In genomic region chr20:63658749-63659187, GRCh38 we compare ENCODE assay signal across 1 cellular context.
A peak's percentile ranks its signal among the peaks of the same experiment; 100 is the strongest.
TF ChIP-seq lines count a peak whose summit lies in the region.

No MANE protein-coding gene starts in this region.

TF ChIP-seq in HepG2, 621 proteins besides CTCF, POLR2A, EP300 and RAD21 (continued from another document and continues in another):
- no peak for TF ChIP-seq ZNF30 (CRISPR knock-in tag; IDR thresholded peaks at IDR 0.05)
- TF ChIP-seq TMF1 (CRISPR knock-in tag; IDR thresholded peaks at IDR 0.05; ENCODE audit: low read depth): no peak; the same call in 1 of the 2 replicates
- no peak for TF ChIP-seq EZH2 (conservative IDR thresholded peaks at IDR 0.05; ENCODE audit: low read depth, low read length)
- no peak for TF ChIP-seq TAF15 (IDR thresholded peaks at IDR 0.05; ENCODE audit: low read depth, low read length, poor library complexity, severe bottlenecking)
- no peak for TF ChIP-seq CEBPG (CRISPR knock-in tag; IDR thresholded peaks at IDR 0.05)
- no peak for TF ChIP-seq TCF12 (IDR thresholded peaks at IDR 0.05)
- no peak for TF ChIP-seq TCF12 (CRISPR knock-in tag; IDR thresholded peaks at IDR 0.05)
- no peak for TF ChIP-seq ZMYM4 (CRISPR knock-in tag; IDR thresholded peaks at IDR 0.05)
- no peak for TF ChIP-seq NFYC (CRISPR knock-in tag; IDR thresholded peaks at IDR 0.05)
- TF ChIP-seq PCBP2 (optimal IDR thresholded peaks at IDR 0.05; ENCODE audit: low read depth, low read length, poor library complexity, severe bottlenecking): no peak
- TF ChIP-seq RAD51 (IDR thresholded peaks at IDR 0.05; ENCODE audit: borderline replicate concordance): no peak
- no peak for TF ChIP-seq KLF9 (CRISPR knock-in tag; IDR thresholded peaks at IDR 0.05; ENCODE audit: low read depth)
- no peak; the same call in 1 of the 2 replicates for TF ChIP-seq ETV6 (CRISPR knock-in tag; conservative IDR thresholded peaks at IDR 0.05)
- TF ChIP-seq MYC (CRISPR knock-in tag; IDR thresholded peaks at IDR 0.05; ENCODE audit: borderline replicate concordance): no peak
- TF ChIP-seq CREBL2 (CRISPR knock-in tag; IDR thresholded peaks at IDR 0.05; ENCODE audit: borderline replicate concordance): no peak
- TF ChIP-seq ZFP36L1 (CRISPR knock-in tag; IDR thresholded peaks at IDR 0.05): no peak
- no peak for TF ChIP-seq BHLHE40 (IDR thresholded peaks at IDR 0.05; ENCODE audit: low read length)
- TF ChIP-seq SMAD9 (CRISPR knock-in tag; IDR thresholded peaks at IDR 0.05): no peak; the same call in 1 of the 2 replicates
- TF ChIP-seq ZC3H13 (CRISPR knock-in tag; IDR thresholded peaks at IDR 0.05): no peak
- TF ChIP-seq ZNF713 (CRISPR knock-in tag; IDR thresholded peaks at IDR 0.05): no peak
- no peak for TF ChIP-seq SAFB2 (CRISPR knock-in tag; IDR thresholded peaks at IDR 0.05; ENCODE audit: borderline replicate concordance, low read depth)
- TF ChIP-seq ZNF678 (CRISPR knock-in tag; IDR thresholded peaks at IDR 0.05): no peak
- TF ChIP-seq CHCHD3 (CRISPR knock-in tag; IDR thresholded peaks at IDR 0.05): 0 out of 2 replicates have a peak, but pooled peaks have one; percentile 12
- no peak; the same call in 1 of the 2 replicates for TF ChIP-seq STAT6 (CRISPR knock-in tag; IDR thresholded peaks at IDR 0.05; ENCODE audit: borderline replicate concordance)
- TF ChIP-seq EHMT2 (IDR thresholded peaks at IDR 0.05; ENCODE audit: borderline replicate concordance, low read depth, low read length): no peak
- TF ChIP-seq ZNF280B (CRISPR knock-in tag; IDR thresholded peaks at IDR 0.05; ENCODE audit: borderline replicate concordance): no peak
- TF ChIP-seq ZNF660 (CRISPR knock-in tag; IDR thresholded peaks at IDR 0.05; ENCODE audit: borderline replicate concordance, low read depth): no peak
- TF ChIP-seq ZNF768 (CRISPR knock-in tag; IDR thresholded peaks at IDR 0.05): no peak
- no peak for TF ChIP-seq ZNF382 (CRISPR knock-in tag; IDR thresholded peaks at IDR 0.05; ENCODE audit: borderline replicate concordance)
- no peak for TF ChIP-seq TOE1 (CRISPR knock-in tag; IDR thresholded peaks at IDR 0.05)
- no peak for TF ChIP-seq MBD4 (IDR thresholded peaks at IDR 0.05; ENCODE audit: borderline replicate concordance, low read length)
- TF ChIP-seq SYNCRIP (IDR thresholded peaks at IDR 0.05; ENCODE audit: insufficient read depth, low read depth, low read length): no peak
- TF ChIP-seq ZC3H4 (CRISPR knock-in tag; IDR thresholded peaks at IDR 0.05; ENCODE audit: borderline replicate concordance): no peak
- no peak for TF ChIP-seq PLRG1 (conservative IDR thresholded peaks at IDR 0.05)
- TF ChIP-seq ZNF644 (CRISPR knock-in tag; IDR thresholded peaks at IDR 0.05; ENCODE audit: low read depth): no peak
- TF ChIP-seq THYN1 (CRISPR knock-in tag; IDR thresholded peaks at IDR 0.05; ENCODE audit: borderline replicate concordance, low read depth): no peak
- TF ChIP-seq ZNF598 (CRISPR knock-in tag; IDR thresholded peaks at IDR 0.05; ENCODE audit: borderline replicate concordance): no peak
- TF ChIP-seq GATAD2A (CRISPR knock-in tag; IDR thresholded peaks at IDR 0.05): 0 out of 2 replicates have a peak, but pooled peaks have one; percentile 1
- no peak for TF ChIP-seq NFIC (IDR thresholded peaks at IDR 0.05; ENCODE audit: low read length)
- TF ChIP-seq, protein P1, sequence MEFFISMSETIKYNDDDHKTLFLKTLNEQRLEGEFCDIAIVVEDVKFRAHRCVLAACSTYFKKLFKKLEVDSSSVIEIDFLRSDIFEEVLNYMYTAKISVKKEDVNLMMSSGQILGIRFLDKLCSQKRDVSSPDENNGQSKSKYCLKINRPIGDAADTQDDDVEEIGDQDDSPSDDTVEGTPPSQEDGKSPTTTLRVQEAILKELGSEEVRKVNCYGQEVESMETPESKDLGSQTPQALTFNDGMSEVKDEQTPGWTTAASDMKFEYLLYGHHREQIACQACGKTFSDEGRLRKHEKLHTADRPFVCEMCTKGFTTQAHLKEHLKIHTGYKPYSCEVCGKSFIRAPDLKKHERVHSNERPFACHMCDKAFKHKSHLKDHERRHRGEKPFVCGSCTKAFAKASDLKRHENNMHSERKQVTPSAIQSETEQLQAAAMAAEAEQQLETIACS (CRISPR knock-in tag; IDR thresholded peaks at IDR 0.05): no peak
- no peak for TF ChIP-seq ZNF720 (CRISPR knock-in tag; IDR thresholded peaks at IDR 0.05)
- TF ChIP-seq ZNF850 (CRISPR knock-in tag; conservative IDR thresholded peaks at IDR 0.05): no peak
- 0 out of 2 replicates have a peak, but pooled peaks have one; percentile 73 for TF ChIP-seq ZNF333 (CRISPR knock-in tag; IDR thresholded peaks at IDR 0.05; ENCODE audit: borderline replicate concordance)
- peak; percentile 35; the same call in 1 of the 2 replicates for TF ChIP-seq ZNF350 (CRISPR knock-in tag; IDR thresholded peaks at IDR 0.05; ENCODE audit: borderline replicate concordance, low read depth)
- no peak for TF ChIP-seq BRCA1 (CRISPR knock-in tag; IDR thresholded peaks at IDR 0.05)
- TF ChIP-seq CENPT (CRISPR knock-in tag; IDR thresholded peaks at IDR 0.05; ENCODE audit: low read depth): no peak
- TF ChIP-seq DMAP1 (CRISPR knock-in tag; IDR thresholded peaks at IDR 0.05): no peak
- no peak for TF ChIP-seq ZMYM2 (CRISPR knock-in tag; IDR thresholded peaks at IDR 0.05)
- TF ChIP-seq ZNF788 (CRISPR knock-in tag; IDR thresholded peaks at IDR 0.05; ENCODE audit: borderline replicate concordance): no peak; the same call in 1 of the 2 replicates
- no peak for TF ChIP-seq NPAS2 (CRISPR knock-in tag; IDR thresholded peaks at IDR 0.05; ENCODE audit: borderline replicate concordance)
- TF ChIP-seq ZBTB26 (CRISPR knock-in tag; IDR thresholded peaks at IDR 0.05; ENCODE audit: borderline replicate concordance): no peak
- no peak for TF ChIP-seq ATF4 (CRISPR knock-in tag; IDR thresholded peaks at IDR 0.05)
- no peak; the same call in 1 of the 2 replicates for TF ChIP-seq ZNF782 (CRISPR knock-in tag; IDR thresholded peaks at IDR 0.05; ENCODE audit: borderline replicate concordance)
- TF ChIP-seq U2AF2 (IDR thresholded peaks at IDR 0.05; ENCODE audit: low read depth, low read length): no peak
- TF ChIP-seq JUND (CRISPR knock-in tag; IDR thresholded peaks at IDR 0.05): no peak
- TF ChIP-seq, protein P2, sequence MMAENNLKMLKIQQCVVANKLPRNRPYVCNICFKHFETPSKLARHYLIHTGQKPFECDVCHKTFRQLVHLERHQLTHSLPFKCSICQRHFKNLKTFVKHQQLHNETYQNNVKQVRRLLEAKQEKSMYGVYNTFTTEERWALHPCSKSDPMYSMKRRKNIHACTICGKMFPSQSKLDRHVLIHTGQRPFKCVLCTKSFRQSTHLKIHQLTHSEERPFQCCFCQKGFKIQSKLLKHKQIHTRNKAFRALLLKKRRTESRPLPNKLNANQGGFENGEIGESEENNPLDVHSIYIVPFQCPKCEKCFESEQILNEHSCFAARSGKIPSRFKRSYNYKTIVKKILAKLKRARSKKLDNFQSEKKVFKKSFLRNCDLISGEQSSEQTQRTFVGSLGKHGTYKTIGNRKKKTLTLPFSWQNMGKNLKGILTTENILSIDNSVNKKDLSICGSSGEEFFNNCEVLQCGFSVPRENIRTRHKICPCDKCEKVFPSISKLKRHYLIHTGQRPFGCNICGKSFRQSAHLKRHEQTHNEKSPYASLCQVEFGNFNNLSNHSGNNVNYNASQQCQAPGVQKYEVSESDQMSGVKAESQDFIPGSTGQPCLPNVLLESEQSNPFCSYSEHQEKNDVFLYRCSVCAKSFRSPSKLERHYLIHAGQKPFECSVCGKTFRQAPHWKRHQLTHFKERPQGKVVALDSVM (CRISPR knock-in tag; IDR thresholded peaks at IDR 0.05): peak; percentile 11
- TF ChIP-seq ZFY (CRISPR knock-in tag; IDR thresholded peaks at IDR 0.05): no peak
- no peak for TF ChIP-seq TEAD3 (CRISPR knock-in tag; optimal IDR thresholded peaks at IDR 0.05; ENCODE audit: borderline replicate concordance)
- TF ChIP-seq, protein P3, sequence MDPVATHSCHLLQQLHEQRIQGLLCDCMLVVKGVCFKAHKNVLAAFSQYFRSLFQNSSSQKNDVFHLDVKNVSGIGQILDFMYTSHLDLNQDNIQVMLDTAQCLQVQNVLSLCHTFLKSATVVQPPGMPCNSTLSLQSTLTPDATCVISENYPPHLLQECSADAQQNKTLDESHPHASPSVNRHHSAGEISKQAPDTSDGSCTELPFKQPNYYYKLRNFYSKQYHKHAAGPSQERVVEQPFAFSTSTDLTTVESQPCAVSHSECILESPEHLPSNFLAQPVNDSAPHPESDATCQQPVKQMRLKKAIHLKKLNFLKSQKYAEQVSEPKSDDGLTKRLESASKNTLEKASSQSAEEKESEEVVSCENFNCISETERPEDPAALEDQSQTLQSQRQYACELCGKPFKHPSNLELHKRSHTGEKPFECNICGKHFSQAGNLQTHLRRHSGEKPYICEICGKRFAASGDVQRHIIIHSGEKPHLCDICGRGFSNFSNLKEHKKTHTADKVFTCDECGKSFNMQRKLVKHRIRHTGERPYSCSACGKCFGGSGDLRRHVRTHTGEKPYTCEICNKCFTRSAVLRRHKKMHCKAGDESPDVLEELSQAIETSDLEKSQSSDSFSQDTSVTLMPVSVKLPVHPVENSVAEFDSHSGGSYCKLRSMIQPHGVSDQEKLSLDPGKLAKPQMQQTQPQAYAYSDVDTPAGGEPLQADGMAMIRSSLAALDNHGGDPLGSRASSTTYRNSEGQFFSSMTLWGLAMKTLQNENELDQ (CRISPR knock-in tag; IDR thresholded peaks at IDR 0.05; ENCODE audit: borderline replicate concordance): no peak
- no peak for TF ChIP-seq LCORL (IDR thresholded peaks at IDR 0.05)
- 0 out of 2 replicates have a peak, but pooled peaks have one; percentile 1 for TF ChIP-seq LCORL (CRISPR knock-in tag; IDR thresholded peaks at IDR 0.05)
- no peak for TF ChIP-seq ADNP (CRISPR knock-in tag; IDR thresholded peaks at IDR 0.05)
